In the genomic region with DNA sequence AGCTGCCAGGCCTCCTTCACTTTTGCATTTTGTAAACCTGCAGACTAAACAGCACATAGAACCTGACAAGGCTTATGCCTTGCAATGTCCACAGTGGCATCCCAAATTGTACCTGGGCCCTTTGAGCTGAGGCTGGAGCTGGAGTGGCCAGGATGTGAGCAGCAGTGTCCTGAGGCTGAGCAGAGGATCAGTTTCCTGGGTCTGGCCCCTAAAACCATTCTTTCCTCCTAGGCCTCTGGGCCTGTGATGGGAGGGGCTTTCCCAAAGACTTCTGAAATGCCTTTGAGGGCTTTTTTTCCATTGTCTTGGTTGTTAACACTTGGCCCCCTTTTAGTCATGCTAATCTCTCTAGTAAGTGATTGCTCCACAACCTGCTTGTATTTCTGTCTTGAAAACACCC, we compare ENCODE assay signal across 22 cellular contexts. TPM values are rescaled to one million over a fixed set of nuclear protein-coding genes. Genes with fewer than 3 reads are reported as not detected.
A peak's percentile ranks its signal among the peaks of the same experiment; 100 is the strongest.
DNase-seq lines count a peak whose midpoint lies in the region; ATAC-seq, FAIRE-seq and TF ChIP-seq lines count a peak whose summit lies in the region.
"Had no signal": no experiment of that assay in that cellular context is flagged by ENCODE, and none has a peak within 500 bp of the region (broad histone marks: within the 10 kb centered on the region; RNA-seq: fewer than 3 reads in every experiment).

No MANE protein-coding gene starts in this region.

- TF ChIP-seq CTCF in HepG2 (CRISPR knock-in tag; IDR thresholded peaks at IDR 0.05) = no peak
- TF ChIP-seq CTCF in right lobe of liver (IDR thresholded peaks at IDR 0.05) = no peak
- no peak for TF ChIP-seq CTCF in endodermal cell (conservative IDR thresholded peaks at IDR 0.05)

- FAIRE-seq in HepG2 (lab: Jason Lieb, UNC) = no peak

- no peak overlapping the region for H2BK120ac ChIP-seq in mesendoderm (ENCODE audit: low read depth, low read length)

- no peak overlapping the region for H3K56ac ChIP-seq in mesendoderm (ENCODE audit: low read length)

- H3K27ac ChIP-seq in HepG2 (ENCODE audit: extremely low read length, insufficient read depth, low read length) (no peak overlapping the region), right lobe of liver (no peak overlapping the region), endodermal cell (ENCODE audit: low read depth, low read length) (no peak overlapping the region), mesendoderm (ENCODE audit: low read depth, low read length) (no peak overlapping the region)
- H3K27ac ChIP-seq: 22Rv1, BLaER1, HL-60 had no signal

- H3K4me1 Mint-ChIP-seq in endodermal cell = no peaks in the 10 kb centered on the region
- H3K4me1 Mint-ChIP-seq: CD14-positive monocyte; CD8-positive, alpha-beta memory T cell had no signal

- H3K4me3 ChIP-seq in HepG2 (replicated peaks in 1 of 3; ENCODE audit: insufficient read depth in 1 of 3, low read depth in 2 of 3, low read length in 3 of 3) = no peak overlapping the region
- H3K4me3 ChIP-seq in right lobe of liver = no peak overlapping the region
- H3K4me3 ChIP-seq in endodermal cell (ENCODE audit: low read length) = peak overlapping the region; percentile 48
- no peak overlapping the region for H3K4me3 ChIP-seq in mesendoderm (ENCODE audit: low read length)
- H3K4me3 ChIP-seq: BLaER1, HAP-1 had no signal

- H3K27ac Mint-ChIP-seq in endodermal cell = no peak overlapping the region
- H3K27ac Mint-ChIP-seq: CD14-positive monocyte; CD8-positive, alpha-beta memory T cell had no signal

- H3K4me3 Mint-ChIP-seq in endodermal cell = no peak overlapping the region
- H3K4me3 Mint-ChIP-seq: CD14-positive monocyte; CD8-positive, alpha-beta memory T cell had no signal

- H3K9ac ChIP-seq in HepG2 (ENCODE audit: insufficient read depth, low read depth, low read length) (no peak overlapping the region), endodermal cell (ENCODE audit: extremely low read depth, low read length, poor library complexity, severe bottlenecking) (no peak overlapping the region), mesendoderm (ENCODE audit: low read length) (no peak overlapping the region)
- H3K9ac ChIP-seq: BLaER1 had no signal

- ATAC-seq in HepG2 (no peak), right lobe of liver (no peak), GM19351 (IDR thresholded peaks at IDR 0.05; ENCODE audit: unreplicated experiment) (no peak)

- H2BK15ac ChIP-seq in mesendoderm (replicated peaks; ENCODE audit: low read depth) = no peak overlapping the region

- POLR2A ChIA-PET in HepG2 (lab: Yijun Ruan, JAX) = no interaction called here

- H3K79me2 ChIP-seq in HepG2 (ENCODE audit: insufficient read depth, low read length) = no peaks in the 10 kb centered on the region
- no peaks in the 10 kb centered on the region for H3K79me2 ChIP-seq in mesendoderm (ENCODE audit: control insufficient read depth, insufficient read depth, low read length)

- peaks cover 61% of the 10 kb centered on the region for H3K36me3 Mint-ChIP-seq in endodermal cell (ENCODE audit: low read depth)
- H3K36me3 Mint-ChIP-seq: CD14-positive monocyte; CD8-positive, alpha-beta memory T cell had no signal

- H3K4ac ChIP-seq in mesendoderm (ENCODE audit: low read depth, low read length) = no peak overlapping the region

- no peak overlapping the region for H2BK5ac ChIP-seq in mesendoderm (ENCODE audit: low read length)

- no TSS peak for BruUV-seq in HepG2 (replicated peaks; lab: Mats Ljungman, UMichigan)

- intact Hi-C loops in HepG2 (cut with micrococcal nuclease; ENCODE audit: unreplicated experiment) = no loop called here
- intact Hi-C loops in right lobe of liver (cut with DNase I) = no loop called here

- peaks cover 38% of the 10 kb centered on the region for H3K9me3 ChIP-seq in HepG2 (ENCODE audit: low read length)
- peaks cover 0 to 4% (median 0%) of the 10 kb centered on the region in 4 donors for H3K9me3 ChIP-seq in right lobe of liver
- H3K9me3 ChIP-seq in endodermal cell (ENCODE audit: control insufficient read depth, low read length) = peaks cover 64% of the 10 kb centered on the region

- H2AFZ ChIP-seq in HepG2 (ENCODE audit: low read length) = no peak overlapping the region

- no peak overlapping the region for H4K5ac ChIP-seq in mesendoderm (ENCODE audit: low read length)

- H2AK5ac ChIP-seq in mesendoderm (ENCODE audit: low read length) = no peak overlapping the region

- no peak overlapping the region for H3K23ac ChIP-seq in mesendoderm (ENCODE audit: low read length)

- TF ChIP-seq EP300 in HepG2 (IDR thresholded peaks at IDR 0.05; ENCODE audit: low read depth in 2 of 2, low read length in 2 of 2) (no peak), HepG2 (CRISPR knock-in tag; IDR thresholded peaks at IDR 0.05; ENCODE audit: borderline replicate concordance) (no peak)

- no peaks in the 10 kb centered on the region for H3K79me1 ChIP-seq in mesendoderm (ENCODE audit: low read length)

- no peaks in the 10 kb centered on the region for H3K4me1 ChIP-seq in HepG2 (ENCODE audit: insufficient read depth, low read length)
- H3K4me1 ChIP-seq in right lobe of liver = no peaks in the 10 kb centered on the region
- H3K4me1 ChIP-seq in endodermal cell (ENCODE audit: control insufficient read depth, insufficient read depth, low read length) = no peaks in the 10 kb centered on the region
- no peaks in the 10 kb centered on the region for H3K4me1 ChIP-seq in mesendoderm (ENCODE audit: control insufficient read depth, low read depth, low read length)
- H3K4me1 ChIP-seq: BLaER1, HAP-1 had no signal

- peak; percentile 26 for DNase-seq in DMS53 (lab: John Stamatoyannopoulos, UW)
- no peak for DNase-seq in DMS53 treated with DMSO at 0.1 percent for 48 hours (lab: John Stamatoyannopoulos, UW; ENCODE audit: unreplicated experiment)
- DNase-seq in HepG2 (ENCODE audit: low spot score) = no peak
- no peak for DNase-seq in right lobe of liver
- peak; percentile 51 for DNase-seq in endodermal cell
- DNase-seq in mesendoderm = peak; percentile 12
- DNase-seq in NCI-H2171 (lab: John Stamatoyannopoulos, UW) = no peak
- DNase-seq: COR-L47, DMS 273 treated with DMSO at 0.1 percent for 48 hours, DMS79, GF-D8, IMR-90, KBM-7 had no signal

- no peaks in the 10 kb centered on the region for H3K36me3 ChIP-seq in HepG2 (replicated peaks in 1 of 2; ENCODE audit: control insufficient read depth in 1 of 2, insufficient read depth in 2 of 2, low read length in 2 of 2)
- no peaks in the 10 kb centered on the region for H3K36me3 ChIP-seq in right lobe of liver
- H3K36me3 ChIP-seq in endodermal cell (ENCODE audit: control insufficient read depth, insufficient read depth, low read length) = no peaks in the 10 kb centered on the region
- H3K36me3 ChIP-seq in mesendoderm (ENCODE audit: control insufficient read depth, insufficient read depth, low read length) = no peaks in the 10 kb centered on the region
- H3K36me3 ChIP-seq: BLaER1, HAP-1 had no signal

- H3K27me3 Mint-ChIP-seq in endodermal cell (ENCODE audit: insufficient read depth) = no peaks in the 10 kb centered on the region
- H3K27me3 Mint-ChIP-seq: CD8-positive, alpha-beta memory T cell had no signal

- TF ChIP-seq RAD21 in HepG2 (CRISPR knock-in tag; IDR thresholded peaks at IDR 0.05) = no peak

- no peak overlapping the region for H4K8ac ChIP-seq in mesendoderm (ENCODE audit: low read depth, low read length)

- no peaks in the 10 kb centered on the region for H3K27me3 ChIP-seq in HepG2 (ENCODE audit: control insufficient read depth in 1 of 2, insufficient read depth in 2 of 2, low read length in 2 of 2)
- no peaks in the 10 kb centered on the region for H3K27me3 ChIP-seq in right lobe of liver
- H3K27me3 ChIP-seq in endodermal cell (ENCODE audit: control insufficient read depth, insufficient read depth, low read length, poor library complexity, severe bottlenecking) = no peaks in the 10 kb centered on the region
- no peaks in the 10 kb centered on the region for H3K27me3 ChIP-seq in mesendoderm (ENCODE audit: insufficient read depth, low read length, poor library complexity)
- H3K27me3 ChIP-seq: BLaER1 had no signal

- CTCF ChIA-PET in HepG2 (lab: Yijun Ruan, JAX; ENCODE audit: low intra/inter-chr PET ratio, low total read pairs) = no interaction called here

- no peaks in the 10 kb centered on the region for H4K20me1 ChIP-seq in HepG2 (ENCODE audit: insufficient read depth, low read length)
- H4K20me1 ChIP-seq: BLaER1 had no signal

- no peak overlapping the region for H3K18ac ChIP-seq in mesendoderm (ENCODE audit: low read length)

- in situ Hi-C loops in HepG2 (cut with HindIII; ENCODE audit: extremely low pct_ligation_motif_present, low pct_unique_long_range_greater_than_20kb) = no loop called here

- no peak for TF ChIP-seq POLR2A in HepG2 (IDR thresholded peaks at IDR 0.05; ENCODE audit: insufficient read depth in 1 of 2, low read depth in 2 of 2, low read length in 2 of 2)
- TF ChIP-seq POLR2A in right lobe of liver (IDR thresholded peaks at IDR 0.05) = no peak

- H3K9me3 Mint-ChIP-seq in endodermal cell = peaks cover 70% of the 10 kb centered on the region

- H3K4me2 ChIP-seq in HepG2 (ENCODE audit: low read depth, low read length) (no peak overlapping the region), mesendoderm (ENCODE audit: low read length) (no peak overlapping the region)
- H3K4me2 ChIP-seq: BLaER1 had no signal

RNA-seq across cellular contexts. Expression of a gene that starts 32.8 kb away (rescaled TPM):
- total RNA-seq in HepG2 (2016; rRNA removed; fragmentation: Illumina TruSeq; extraction: Trizol) (0.04 and 0.07 TPM in 2 replicates), right lobe of liver (under 1 TPM; 0.06 to 0.19 (median 0.11) TPM), endodermal cell (1 to 10 TPM; 6.7 to 8.7 TPM)
- total RNA-seq in HepG2 (2016; cell fraction: cytosol; rRNA removed; fragmentation: Illumina TruSeq; extraction: Trizol; ENCODE audit: low read depth) = not detected in 2 replicates
- 0.04 and 0.09 TPM in 2 replicates for total RNA-seq in HepG2 (2016; cell fraction: insoluble cytoplasmic fraction; rRNA removed; fragmentation: Illumina TruSeq; extraction: Trizol)
- 0.06 TPM in 1 of 2 replicates, not detected in the other for total RNA-seq in HepG2 (2016; cell fraction: membrane; rRNA removed; fragmentation: Illumina TruSeq; extraction: Trizol)
- total RNA-seq in HepG2 (2016; cell fraction: nucleus; rRNA removed; fragmentation: Illumina TruSeq; extraction: Trizol) = 0.12 and 0.19 TPM in 2 replicates
- polyA plus RNA-seq in HepG2 (2011; rRNA removed) = 0.01 TPM in 1 of 2 replicates, not detected in the other
- polyA plus RNA-seq in HepG2 (2011; cell fraction: cytosol; rRNA removed) = not detected in 2 replicates
- 0.03 TPM in 1 of 2 replicates, not detected in the other for polyA plus RNA-seq in HepG2 (2011; cell fraction: nucleus; rRNA removed)
- 0.51 and 0.67 TPM in 2 replicates for polyA plus RNA-seq in HepG2 (2012)
- not detected in 2 replicates for polyA plus RNA-seq in HepG2 (2016; cell fraction: cytosol; fragmentation: Illumina TruSeq; extraction: Trizol; ENCODE audit: low read depth)
- polyA plus RNA-seq in HepG2 (2016; cell fraction: insoluble cytoplasmic fraction; fragmentation: Illumina TruSeq; extraction: Trizol; ENCODE audit: low read depth) = 0.03 and 0.04 TPM in 2 replicates
- not detected in 2 replicates for polyA plus RNA-seq in HepG2 (2016; cell fraction: membrane; fragmentation: Illumina TruSeq; extraction: Trizol; ENCODE audit: low read depth)
- polyA plus RNA-seq in HepG2 (2016; cell fraction: nucleus; fragmentation: Illumina TruSeq; extraction: Trizol; ENCODE audit: insufficient read depth, low read depth) = 0.21 and 0.33 TPM in 2 replicates
- not detected in 2 replicates for polyA minus RNA-seq in HepG2 (2011; rRNA and poly(A)+ RNA removed; ENCODE audit: low replicate concordance)
- not detected in 2 replicates for polyA minus RNA-seq in HepG2 (2011; cell fraction: cytosol; rRNA and poly(A)+ RNA removed)
- 0.77 and 1.4 TPM in 2 replicates for polyA minus RNA-seq in HepG2 (2011; cell fraction: nucleus; rRNA and poly(A)+ RNA removed)
- polyA plus RNA-seq in endodermal cell (2013, experiment 1 of 2) = 7.2 TPM
- polyA plus RNA-seq in endodermal cell (2013, experiment 2 of 2) = 5.5 TPM
- polyA plus RNA-seq in mesendoderm (2013, experiment 1 of 2) = 0.52 TPM
- polyA plus RNA-seq in mesendoderm (2013, experiment 2 of 2) = 0.27 TPM
- total RNA-seq: CD8-positive, alpha-beta memory T cell; Daoy; HT1080 had no signal
- polyA plus RNA-seq: CD14-positive monocyte; CD8-positive, alpha-beta memory T cell had no signal

Comparison
In these comparisons a context has a peak if more than half of its experiments do, and no peak if none do; other contexts are left out.
1. DNase-seq: peak in DMS53 (single experiment), endodermal cell (single experiment) and mesendoderm (single experiment); none in DMS53 treated with DMSO at 0.1 percent for 48 hours (single experiment), HepG2 (single experiment), right lobe of liver (0 of 3) and NCI-H2171 (single experiment).